In the genomic region with DNA sequence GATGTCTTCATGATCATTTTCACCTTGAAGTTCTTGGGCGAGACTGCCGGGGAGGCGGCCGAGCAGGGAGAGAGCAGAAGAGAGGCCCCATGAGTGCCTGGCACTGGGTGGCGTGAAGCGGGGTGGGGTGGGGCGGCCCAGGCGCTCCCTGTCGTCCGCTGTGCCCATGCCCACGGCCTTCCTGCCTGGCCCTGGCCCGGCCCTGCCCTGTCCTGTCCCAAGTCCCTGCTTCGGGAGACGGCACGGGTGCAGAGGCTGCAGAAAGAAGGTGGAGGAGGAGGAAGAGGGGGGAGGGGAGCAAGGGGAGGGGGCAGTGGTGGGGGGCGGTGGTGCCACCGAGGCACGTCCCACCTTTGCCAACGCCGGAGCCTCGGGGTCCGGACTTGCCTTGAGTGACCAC, we compare ENCODE assay signal across 30 cellular contexts.
"Had no signal": no experiment of that assay in that cellular context is flagged by ENCODE, and none has a peak within 500 bp of the region (broad histone marks: within the 10 kb centered on the region; RNA-seq: fewer than 3 reads in every experiment).

No MANE protein-coding gene starts in this region.

- H3K36me3 Mint-ChIP-seq: activated CD4-positive, alpha-beta memory T cell treated with anti-CD3 and anti-CD28 coated beads for 36 hours; activated CD8-positive, alpha-beta memory T cell treated with anti-CD3 and anti-CD28 coated beads, Interleukin-2, amount 10 ng/mL, durations not matched to agents 7 days and 5 days had no signal

- ATAC-seq: activated CD4-positive, alpha-beta T cell treated with anti-CD3 and anti-CD28 coated beads for 36 hours; activated CD8-positive, alpha-beta memory T cell treated with anti-CD3 and anti-CD28 coated beads, Interleukin-2, amount 10 ng/mL, durations not matched to agents 7 days and 5 days; activated CD8-positive, alpha-beta T cell treated with anti-CD3 and anti-CD28 coated beads, Interleukin-2, amount 10 ng/mL, durations not matched to agents 7 days and 5 days; activated T-cell treated with anti-CD3 and anti-CD28 coated beads, Interleukin-2, amount 50 U/mL, for 72 hours; body of pancreas; effector memory CD8-positive, alpha-beta T cell; gastroesophageal sphincter had no signal

- H3K27me3 ChIP-seq: body of pancreas, esophagus squamous epithelium, gastroesophageal sphincter had no signal

- DNase-seq: activated CD4-positive, alpha-beta memory T cell treated with anti-CD3 and anti-CD28 coated beads for 36 hours; activated CD4-positive, alpha-beta T cell treated with anti-CD3 and anti-CD28 coated beads for 36 hours; activated CD4-positive, alpha-beta T cell treated with anti-CD3 and anti-CD28 coated beads, Interleukin-2, amount 10 ng/mL, durations not matched to agents 24 days and 14 days; activated CD4-positive, CD25-positive, alpha-beta regulatory T cell; activated CD4-positive, CD25-positive, alpha-beta regulatory T cell treated with anti-CD3 and anti-CD28 coated beads, Interleukin-2, amount 50 U/mL, for 72 hours; activated CD8-positive, alpha-beta memory T cell treated with anti-CD3 and anti-CD28 coated beads, Interleukin-2, amount 10 ng/mL, durations not matched to agents 7 days and 5 days; activated CD8-positive, alpha-beta memory T cell treated with anti-CD3 and anti-CD28 coated beads, Interleukin-2, amount 50 U/mL, for 4 hours; activated CD8-positive, alpha-beta T cell treated with anti-CD3 and anti-CD28 coated beads, Interleukin-2, amount 10 ng/mL, durations not matched to agents 7 days and 5 days; activated effector memory CD4-positive, alpha-beta T cell treated with Interleukin-2 at 50 U/mL for 16 hours; activated gamma-delta T cell treated with Interleukin-2 at 50 U/mL for 16 hours; activated naive CD4-positive, alpha-beta T cell treated with anti-CD3 and anti-CD28 coated beads, Interleukin-2, amount 50 U/mL, for 16 hours; activated naive CD4-positive, alpha-beta T cell treated with Interleukin-2 at 50 U/mL for 16 hours; activated T-cell treated with anti-CD3 and anti-CD28 coated beads, Interleukin-2, amount 50 U/mL, for 24 hours; activated T-cell treated with anti-CD3 and anti-CD28 coated beads, Interleukin-2, amount 50 U/mL, for 72 hours; amniotic stem cell; anterior cingulate cortex; body of pancreas; caudate nucleus; cortex of kidney; dermis blood vessel endothelial cell; effector CD4-positive, alpha-beta T cell; effector memory CD8-positive, alpha-beta T cell; esophagus squamous epithelium; foreskin melanocyte; T-helper 2 cell had no signal

- H3K4me3 ChIP-seq: body of pancreas, esophagus squamous epithelium, gastroesophageal sphincter had no signal

- H3K9me3 Mint-ChIP-seq: activated CD4-positive, alpha-beta memory T cell treated with anti-CD3 and anti-CD28 coated beads for 36 hours; activated CD4-positive, alpha-beta T cell treated with anti-CD3 and anti-CD28 coated beads, Interleukin-2, amount 10 ng/mL, durations not matched to agents 24 days and 14 days; activated T-cell treated with anti-CD3 and anti-CD28 coated beads, Interleukin-2, amount 50 U/mL, for 24 hours; activated T-cell treated with anti-CD3 and anti-CD28 coated beads, Interleukin-2, amount 50 U/mL, for 72 hours; effector memory CD8-positive, alpha-beta T cell had no signal

- H3K4me1 Mint-ChIP-seq: activated CD4-positive, alpha-beta T cell treated with anti-CD3 and anti-CD28 coated beads for 36 hours; activated CD4-positive, alpha-beta T cell treated with anti-CD3 and anti-CD28 coated beads, Interleukin-2, amount 10 ng/mL, durations not matched to agents 24 days and 14 days; activated CD8-positive, alpha-beta memory T cell treated with anti-CD3 and anti-CD28 coated beads, Interleukin-2, amount 10 ng/mL, durations not matched to agents 7 days and 5 days had no signal

- H3K4me3 Mint-ChIP-seq: activated CD4-positive, alpha-beta memory T cell treated with anti-CD3 and anti-CD28 coated beads for 36 hours; activated CD4-positive, alpha-beta T cell treated with anti-CD3 and anti-CD28 coated beads for 36 hours; activated CD4-positive, alpha-beta T cell treated with anti-CD3 and anti-CD28 coated beads, Interleukin-2, amount 10 ng/mL, durations not matched to agents 24 days and 14 days; activated CD8-positive, alpha-beta memory T cell treated with anti-CD3 and anti-CD28 coated beads, Interleukin-2, amount 10 ng/mL, durations not matched to agents 7 days and 5 days; activated CD8-positive, alpha-beta T cell treated with anti-CD3 and anti-CD28 coated beads, Interleukin-2, amount 10 ng/mL, durations not matched to agents 7 days and 5 days; activated naive CD8-positive, alpha-beta T cell; activated T-cell treated with anti-CD3 and anti-CD28 coated beads, Interleukin-2, amount 50 U/mL, for 24 hours; activated T-cell treated with anti-CD3 and anti-CD28 coated beads, Interleukin-2, amount 50 U/mL, for 72 hours; effector memory CD8-positive, alpha-beta T cell had no signal

- H3K27ac Mint-ChIP-seq: activated CD4-positive, alpha-beta memory T cell treated with anti-CD3 and anti-CD28 coated beads for 36 hours; activated CD4-positive, alpha-beta T cell treated with anti-CD3 and anti-CD28 coated beads for 36 hours; activated CD4-positive, alpha-beta T cell treated with anti-CD3 and anti-CD28 coated beads, Interleukin-2, amount 10 ng/mL, durations not matched to agents 24 days and 14 days; activated CD8-positive, alpha-beta memory T cell treated with anti-CD3 and anti-CD28 coated beads, Interleukin-2, amount 10 ng/mL, durations not matched to agents 7 days and 5 days; activated CD8-positive, alpha-beta T cell treated with anti-CD3 and anti-CD28 coated beads, Interleukin-2, amount 10 ng/mL, durations not matched to agents 7 days and 5 days; activated naive CD8-positive, alpha-beta T cell; activated T-cell treated with anti-CD3 and anti-CD28 coated beads, Interleukin-2, amount 50 U/mL, for 24 hours; activated T-cell treated with anti-CD3 and anti-CD28 coated beads, Interleukin-2, amount 50 U/mL, for 72 hours; effector memory CD8-positive, alpha-beta T cell had no signal

- H3K4me1 ChIP-seq: body of pancreas, esophagus squamous epithelium, gastroesophageal sphincter had no signal

- H3K27ac ChIP-seq: body of pancreas, epithelial cell of prostate, esophagus squamous epithelium, gastroesophageal sphincter had no signal

- H3K27me3 Mint-ChIP-seq: activated CD4-positive, alpha-beta T cell treated with anti-CD3 and anti-CD28 coated beads, Interleukin-2, amount 10 ng/mL, durations not matched to agents 24 days and 14 days; activated CD8-positive, alpha-beta memory T cell treated with anti-CD3 and anti-CD28 coated beads, Interleukin-2, amount 10 ng/mL, durations not matched to agents 7 days and 5 days; activated naive CD8-positive, alpha-beta T cell; activated T-cell treated with anti-CD3 and anti-CD28 coated beads, Interleukin-2, amount 50 U/mL, for 24 hours had no signal

- FAIRE-seq: colon, endothelial cell of umbilical vein had no signal

- H3K9me3 ChIP-seq: body of pancreas, esophagus squamous epithelium, gastroesophageal sphincter had no signal
